In the genomic region with DNA sequence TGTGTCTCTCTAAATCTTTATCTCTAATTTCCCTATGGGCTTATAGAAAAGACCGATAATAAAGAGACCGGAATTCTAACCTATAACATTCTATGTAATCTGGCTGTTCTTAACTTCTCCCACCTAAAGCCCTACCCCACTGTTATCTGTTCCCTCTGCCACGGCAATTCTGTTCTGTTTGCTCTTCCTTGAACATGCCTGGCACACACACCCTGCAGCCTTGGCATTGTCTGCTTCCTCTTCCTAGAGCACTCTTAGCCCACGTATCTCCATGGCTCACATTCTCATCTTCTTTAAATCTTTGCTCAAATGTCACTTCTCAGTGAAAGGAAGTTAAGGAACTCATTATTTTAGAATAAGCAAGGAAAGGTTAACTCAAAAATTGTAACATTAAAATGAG, we compare ENCODE assay signal across 26 cellular contexts.
"Had no signal": no experiment of that assay in that cellular context is flagged by ENCODE, and none has a peak within 500 bp of the region (broad histone marks: within the 10 kb centered on the region; RNA-seq: fewer than 3 reads in every experiment).

No MANE protein-coding gene starts in this region.

- H3K27ac ChIP-seq: adrenal gland, body of pancreas, foreskin keratinocyte, gastrocnemius medialis, heart left ventricle, WERI-Rb-1 had no signal

- H3K36me3 ChIP-seq: adrenal gland, gastrocnemius medialis, heart left ventricle, WERI-Rb-1 had no signal

- H3K27me3 ChIP-seq: adrenal gland, body of pancreas, foreskin keratinocyte, gastrocnemius medialis, heart left ventricle had no signal

- H3K4me3 ChIP-seq: adrenal gland, body of pancreas, gastrocnemius medialis, heart left ventricle had no signal

- H3K9me3 ChIP-seq: adrenal gland, body of pancreas, gastrocnemius medialis had no signal

- DNase-seq: activated B cell treated with CpG ODN at 0.5 μM for 24 hours; activated CD4-positive, alpha-beta T cell treated with anti-CD3 and anti-CD28 coated beads for 48 hours; activated CD4-positive, alpha-beta T cell treated with anti-CD3 and anti-CD28 coated beads, Interleukin-2, amount 50 U/mL, for 1 hour; activated CD4-positive, alpha-beta T cell treated with anti-CD3 and anti-CD28 coated beads, Interleukin-2, amount 50 U/mL, for 48 hours; activated CD8-positive, alpha-beta memory T cell treated with anti-CD3 and anti-CD28 coated beads for 24 hours; activated CD8-positive, alpha-beta T cell treated with anti-CD3 and anti-CD28 coated beads for 36 hours; activated effector memory CD4-positive, alpha-beta T cell treated with anti-CD3 and anti-CD28 coated beads, Interleukin-2, amount 50 U/mL, for 16 hours; activated naive CD4-positive, alpha-beta T cell treated with anti-CD3 and anti-CD28 coated beads for 36 hours; activated naive CD8-positive, alpha-beta T cell treated with anti-CD3 and anti-CD28 coated beads for 36 hours; activated naive CD8-positive, alpha-beta T cell treated with anti-CD3 and anti-CD28 coated beads, Interleukin-2, amount 50 U/mL, for 24 hours; activated T-cell treated with anti-CD3 and anti-CD28 coated beads, Interleukin-2, amount 50 U/mL, for 4 hours; adrenal gland; amygdala; aorta; body of pancreas; cortex of kidney; dermis blood vessel endothelial cell; effector CD4-positive, alpha-beta T cell; foreskin keratinocyte; gastrocnemius medialis; glutamatergic neuron; heart left ventricle; T-helper 1 cell; T-helper 17 cell; T1000; WERI-Rb-1 had no signal
